19 cellular contexts compared by ENCODE assay signal in genomic region chr18:30254331-30254730, GRCh38.
A peak's percentile ranks its signal among the peaks of the same experiment; 100 is the strongest.
DNase-seq lines count a peak whose midpoint lies in the region; ATAC-seq lines count a peak whose summit lies in the region.
"Had no signal": no experiment of that assay in that cellular context is flagged by ENCODE, and none has a peak within 500 bp of the region (broad histone marks: within the 10 kb centered on the region; RNA-seq: fewer than 3 reads in every experiment).

No MANE protein-coding gene starts in this region.

- H3K36me3 ChIP-seq in aorta (ENCODE audit: control insufficient read depth in 1 of 2, insufficient read depth in 2 of 2, low read length in 1 of 2): no peaks in the 10 kb centered on the region
- H3K36me3 ChIP-seq: BLaER1 treated with 17β-estradiol and CSF1 and Interleukin-3, amounts not matched to agents 10 nM and 100 nM had no signal

- H3K4me3 ChIP-seq in aorta (ENCODE audit: low read length in 2 of 2): no peak overlapping the region
- H3K4me3 ChIP-seq: A549; BLaER1 treated with 17β-estradiol and CSF1 and Interleukin-3, amounts not matched to agents 10 nM and 100 nM had no signal

- H3K27ac ChIP-seq in aorta (ENCODE audit: low read depth in 1 of 2, low read length in 2 of 2): no peak overlapping the region
- H3K27ac ChIP-seq: 22Rv1; A549; BLaER1 treated with 17β-estradiol and CSF1 and Interleukin-3, amounts not matched to agents 10 nM and 100 nM; C4-2B had no signal

- H3K27me3 ChIP-seq in aorta (ENCODE audit: control insufficient read depth in 1 of 2, insufficient read depth in 2 of 2, low read length in 1 of 2): no peaks in the 10 kb centered on the region
- H3K27me3 ChIP-seq: BLaER1 treated with 17β-estradiol and CSF1 and Interleukin-3, amounts not matched to agents 10 nM and 100 nM had no signal

- DNase-seq in DMS53 (lab: John Stamatoyannopoulos, UW): peak; percentile 51
- DNase-seq in DMS53 treated with DMSO at 0.1 percent for 48 hours (lab: John Stamatoyannopoulos, UW; ENCODE audit: unreplicated experiment): no peak
- DNase-seq in amniotic epithelial cell (ENCODE audit: low read depth): peak; percentile 49
- DNase-seq in myocyte (ENCODE audit: low read depth): peak; percentile 63
- DNase-seq in DMS79 treated with DMSO at 0.1 percent for 48 hours (lab: John Stamatoyannopoulos, UW): no peak
- DNase-seq in aorta: no peak
- DNase-seq in activated T-cell treated with anti-CD3 and anti-CD28 coated beads for 4 hours: no peak
- DNase-seq: AML-193; Caco-2; Calu3; CD4-positive, alpha-beta T cell; CD8-positive, alpha-beta T cell; DND-41; EL; GF-D8 had no signal

- ATAC-seq in aorta (ENCODE audit: low FRiP score): no peak
- ATAC-seq: A549; CD8-positive, alpha-beta T cell had no signal

- H3K9me3 ChIP-seq in aorta (ENCODE audit: control insufficient read depth, low read length): no peaks in the 10 kb centered on the region
- H3K9me3 ChIP-seq: A549; BLaER1 treated with 17β-estradiol and CSF1 and Interleukin-3, amounts not matched to agents 10 nM and 100 nM; Caco-2 had no signal

- H3K4me1 ChIP-seq in aorta (ENCODE audit: control insufficient read depth in 1 of 2, insufficient read depth in 2 of 2, low read length in 2 of 2): no peaks in the 10 kb centered on the region
- H3K4me1 ChIP-seq: A549, Caco-2 had no signal

- intact Hi-C loops in aorta (cut with DNase I): no loop called here

- WGBS in aorta, 2 donors: 85 to 88% methylated on average over 2 of the region's 2 CpGs

Comparison
In these comparisons a context has a peak if more than half of its experiments do, and no peak if none do; other contexts are left out.
1. DNase-seq: peak in DMS53 (single experiment), amniotic epithelial cell (single experiment) and myocyte (single experiment); none in DMS53 treated with DMSO at 0.1 percent for 48 hours (single experiment), DMS79 treated with DMSO at 0.1 percent for 48 hours (single experiment), aorta (0 of 2) and activated T-cell treated with anti-CD3 and anti-CD28 coated beads for 4 hours (single experiment).